2 cellular contexts compared by ENCODE assay signal in genomic region chr12:101706403-101706802, GRCh38.
TF ChIP-seq lines count a peak whose summit lies in the region.

No MANE protein-coding gene starts in this region.

TF ChIP-seq in HepG2, 621 proteins besides CTCF, POLR2A, EP300 and RAD21:
- TF ChIP-seq ZNF564 (CRISPR knock-in tag; IDR thresholded peaks at IDR 0.05) (peak; percentile 97), EEA1 (CRISPR knock-in tag; IDR thresholded peaks at IDR 0.05; ENCODE audit: borderline replicate concordance) (no peak)

TF ChIP-seq in SK-N-SH, 30 proteins besides CTCF, POLR2A, EP300 and RAD21:
- TF ChIP-seq IRF3 (IDR thresholded peaks at IDR 0.05; ENCODE audit: low read depth, low read length) (no peak), TCF12 (IDR thresholded peaks at IDR 0.05) (no peak), FOSL2 (IDR thresholded peaks at IDR 0.05; ENCODE audit: borderline replicate concordance, low read depth) (no peak), RCOR1 (IDR thresholded peaks at IDR 0.05; ENCODE audit: low read length) (no peak), YY1 (IDR thresholded peaks at IDR 0.05; ENCODE audit: low read depth) (no peak), TEAD4 (IDR thresholded peaks at IDR 0.05; ENCODE audit: borderline replicate concordance, insufficient read depth) (no peak), SMC3 (IDR thresholded peaks at IDR 0.05; ENCODE audit: low read depth, low read length) (no peak), GABPA (IDR thresholded peaks at IDR 0.05; ENCODE audit: low read depth) (no peak), JUND (IDR thresholded peaks at IDR 0.05) (no peak), MEF2A (IDR thresholded peaks at IDR 0.05; ENCODE audit: borderline replicate concordance, low read depth) (no peak)
